Comparison of ENCODE assay signal across 1 cellular context in the genomic region with DNA sequence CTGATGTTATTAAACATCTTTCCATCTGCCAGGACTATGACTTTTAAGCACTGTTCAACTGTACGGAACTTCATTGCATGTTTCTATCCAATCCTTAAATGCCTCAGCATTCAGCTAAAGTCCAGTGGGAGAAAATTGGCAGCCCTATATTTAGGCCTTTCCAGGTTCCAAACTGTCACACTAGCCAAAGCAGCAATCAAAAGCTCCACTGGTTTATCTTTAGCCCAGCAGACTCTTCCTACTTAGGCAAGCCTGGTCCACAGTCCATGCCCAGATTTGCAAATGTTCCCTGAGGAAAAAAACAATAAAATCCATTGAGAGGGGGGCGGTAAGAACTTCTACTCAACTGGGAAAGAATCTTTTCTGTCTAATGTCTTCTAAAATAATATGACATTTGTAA.
TF ChIP-seq lines count a peak whose summit lies in the region.

No MANE protein-coding gene starts in this region.

TF ChIP-seq in HepG2, 621 proteins besides CTCF, POLR2A, EP300 and RAD21 (continued from another document):
- TF ChIP-seq STAG1 (CRISPR knock-in tag; IDR thresholded peaks at IDR 0.05) (no peak), ELF3 (CRISPR knock-in tag; IDR thresholded peaks at IDR 0.05) (no peak), ZNF232 (CRISPR knock-in tag; IDR thresholded peaks at IDR 0.05; ENCODE audit: borderline replicate concordance) (no peak), NR2F1 (CRISPR knock-in tag; IDR thresholded peaks at IDR 0.05) (no peak), PTBP1 (IDR thresholded peaks at IDR 0.05; ENCODE audit: low read depth, low read length, poor library complexity, severe bottlenecking) (no peak)
- TF ChIP-seq, protein P1, sequence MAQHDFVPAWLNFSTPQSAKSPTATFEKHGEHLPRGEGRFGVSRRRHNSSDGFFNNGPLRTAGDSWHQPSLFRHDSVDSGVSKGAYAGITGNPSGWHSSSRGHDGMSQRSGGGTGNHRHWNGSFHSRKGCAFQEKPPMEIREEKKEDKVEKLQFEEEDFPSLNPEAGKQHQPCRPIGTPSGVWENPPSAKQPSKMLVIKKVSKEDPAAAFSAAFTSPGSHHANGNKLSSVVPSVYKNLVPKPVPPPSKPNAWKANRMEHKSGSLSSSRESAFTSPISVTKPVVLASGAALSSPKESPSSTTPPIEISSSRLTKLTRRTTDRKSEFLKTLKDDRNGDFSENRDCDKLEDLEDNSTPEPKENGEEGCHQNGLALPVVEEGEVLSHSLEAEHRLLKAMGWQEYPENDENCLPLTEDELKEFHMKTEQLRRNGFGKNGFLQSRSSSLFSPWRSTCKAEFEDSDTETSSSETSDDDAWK (CRISPR knock-in tag; IDR thresholded peaks at IDR 0.05): no peak
- TF ChIP-seq, protein P2, sequence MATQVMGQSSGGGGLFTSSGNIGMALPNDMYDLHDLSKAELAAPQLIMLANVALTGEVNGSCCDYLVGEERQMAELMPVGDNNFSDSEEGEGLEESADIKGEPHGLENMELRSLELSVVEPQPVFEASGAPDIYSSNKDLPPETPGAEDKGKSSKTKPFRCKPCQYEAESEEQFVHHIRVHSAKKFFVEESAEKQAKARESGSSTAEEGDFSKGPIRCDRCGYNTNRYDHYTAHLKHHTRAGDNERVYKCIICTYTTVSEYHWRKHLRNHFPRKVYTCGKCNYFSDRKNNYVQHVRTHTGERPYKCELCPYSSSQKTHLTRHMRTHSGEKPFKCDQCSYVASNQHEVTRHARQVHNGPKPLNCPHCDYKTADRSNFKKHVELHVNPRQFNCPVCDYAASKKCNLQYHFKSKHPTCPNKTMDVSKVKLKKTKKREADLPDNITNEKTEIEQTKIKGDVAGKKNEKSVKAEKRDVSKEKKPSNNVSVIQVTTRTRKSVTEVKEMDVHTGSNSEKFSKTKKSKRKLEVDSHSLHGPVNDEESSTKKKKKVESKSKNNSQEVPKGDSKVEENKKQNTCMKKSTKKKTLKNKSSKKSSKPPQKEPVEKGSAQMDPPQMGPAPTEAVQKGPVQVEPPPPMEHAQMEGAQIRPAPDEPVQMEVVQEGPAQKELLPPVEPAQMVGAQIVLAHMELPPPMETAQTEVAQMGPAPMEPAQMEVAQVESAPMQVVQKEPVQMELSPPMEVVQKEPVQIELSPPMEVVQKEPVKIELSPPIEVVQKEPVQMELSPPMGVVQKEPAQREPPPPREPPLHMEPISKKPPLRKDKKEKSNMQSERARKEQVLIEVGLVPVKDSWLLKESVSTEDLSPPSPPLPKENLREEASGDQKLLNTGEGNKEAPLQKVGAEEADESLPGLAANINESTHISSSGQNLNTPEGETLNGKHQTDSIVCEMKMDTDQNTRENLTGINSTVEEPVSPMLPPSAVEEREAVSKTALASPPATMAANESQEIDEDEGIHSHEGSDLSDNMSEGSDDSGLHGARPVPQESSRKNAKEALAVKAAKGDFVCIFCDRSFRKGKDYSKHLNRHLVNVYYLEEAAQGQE (IDR thresholded peaks at IDR 0.05; ENCODE audit: borderline replicate concordance in 1 of 2, low read depth in 1 of 2, low read length in 2 of 2): no peak
- TF ChIP-seq, protein P3, sequence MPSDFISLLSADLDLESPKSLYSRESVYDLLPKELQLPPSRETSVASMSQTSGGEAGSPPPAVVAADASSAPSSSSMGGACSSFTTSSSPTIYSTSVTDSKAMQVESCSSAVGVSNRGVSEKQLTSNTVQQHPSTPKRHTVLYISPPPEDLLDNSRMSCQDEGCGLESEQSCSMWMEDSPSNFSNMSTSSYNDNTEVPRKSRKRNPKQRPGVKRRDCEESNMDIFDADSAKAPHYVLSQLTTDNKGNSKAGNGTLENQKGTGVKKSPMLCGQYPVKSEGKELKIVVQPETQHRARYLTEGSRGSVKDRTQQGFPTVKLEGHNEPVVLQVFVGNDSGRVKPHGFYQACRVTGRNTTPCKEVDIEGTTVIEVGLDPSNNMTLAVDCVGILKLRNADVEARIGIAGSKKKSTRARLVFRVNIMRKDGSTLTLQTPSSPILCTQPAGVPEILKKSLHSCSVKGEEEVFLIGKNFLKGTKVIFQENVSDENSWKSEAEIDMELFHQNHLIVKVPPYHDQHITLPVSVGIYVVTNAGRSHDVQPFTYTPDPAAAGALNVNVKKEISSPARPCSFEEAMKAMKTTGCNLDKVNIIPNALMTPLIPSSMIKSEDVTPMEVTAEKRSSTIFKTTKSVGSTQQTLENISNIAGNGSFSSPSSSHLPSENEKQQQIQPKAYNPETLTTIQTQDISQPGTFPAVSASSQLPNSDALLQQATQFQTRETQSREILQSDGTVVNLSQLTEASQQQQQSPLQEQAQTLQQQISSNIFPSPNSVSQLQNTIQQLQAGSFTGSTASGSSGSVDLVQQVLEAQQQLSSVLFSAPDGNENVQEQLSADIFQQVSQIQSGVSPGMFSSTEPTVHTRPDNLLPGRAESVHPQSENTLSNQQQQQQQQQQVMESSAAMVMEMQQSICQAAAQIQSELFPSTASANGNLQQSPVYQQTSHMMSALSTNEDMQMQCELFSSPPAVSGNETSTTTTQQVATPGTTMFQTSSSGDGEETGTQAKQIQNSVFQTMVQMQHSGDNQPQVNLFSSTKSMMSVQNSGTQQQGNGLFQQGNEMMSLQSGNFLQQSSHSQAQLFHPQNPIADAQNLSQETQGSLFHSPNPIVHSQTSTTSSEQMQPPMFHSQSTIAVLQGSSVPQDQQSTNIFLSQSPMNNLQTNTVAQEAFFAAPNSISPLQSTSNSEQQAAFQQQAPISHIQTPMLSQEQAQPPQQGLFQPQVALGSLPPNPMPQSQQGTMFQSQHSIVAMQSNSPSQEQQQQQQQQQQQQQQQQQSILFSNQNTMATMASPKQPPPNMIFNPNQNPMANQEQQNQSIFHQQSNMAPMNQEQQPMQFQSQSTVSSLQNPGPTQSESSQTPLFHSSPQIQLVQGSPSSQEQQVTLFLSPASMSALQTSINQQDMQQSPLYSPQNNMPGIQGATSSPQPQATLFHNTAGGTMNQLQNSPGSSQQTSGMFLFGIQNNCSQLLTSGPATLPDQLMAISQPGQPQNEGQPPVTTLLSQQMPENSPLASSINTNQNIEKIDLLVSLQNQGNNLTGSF (CRISPR knock-in tag; IDR thresholded peaks at IDR 0.05): no peak
- TF ChIP-seq, protein P4, sequence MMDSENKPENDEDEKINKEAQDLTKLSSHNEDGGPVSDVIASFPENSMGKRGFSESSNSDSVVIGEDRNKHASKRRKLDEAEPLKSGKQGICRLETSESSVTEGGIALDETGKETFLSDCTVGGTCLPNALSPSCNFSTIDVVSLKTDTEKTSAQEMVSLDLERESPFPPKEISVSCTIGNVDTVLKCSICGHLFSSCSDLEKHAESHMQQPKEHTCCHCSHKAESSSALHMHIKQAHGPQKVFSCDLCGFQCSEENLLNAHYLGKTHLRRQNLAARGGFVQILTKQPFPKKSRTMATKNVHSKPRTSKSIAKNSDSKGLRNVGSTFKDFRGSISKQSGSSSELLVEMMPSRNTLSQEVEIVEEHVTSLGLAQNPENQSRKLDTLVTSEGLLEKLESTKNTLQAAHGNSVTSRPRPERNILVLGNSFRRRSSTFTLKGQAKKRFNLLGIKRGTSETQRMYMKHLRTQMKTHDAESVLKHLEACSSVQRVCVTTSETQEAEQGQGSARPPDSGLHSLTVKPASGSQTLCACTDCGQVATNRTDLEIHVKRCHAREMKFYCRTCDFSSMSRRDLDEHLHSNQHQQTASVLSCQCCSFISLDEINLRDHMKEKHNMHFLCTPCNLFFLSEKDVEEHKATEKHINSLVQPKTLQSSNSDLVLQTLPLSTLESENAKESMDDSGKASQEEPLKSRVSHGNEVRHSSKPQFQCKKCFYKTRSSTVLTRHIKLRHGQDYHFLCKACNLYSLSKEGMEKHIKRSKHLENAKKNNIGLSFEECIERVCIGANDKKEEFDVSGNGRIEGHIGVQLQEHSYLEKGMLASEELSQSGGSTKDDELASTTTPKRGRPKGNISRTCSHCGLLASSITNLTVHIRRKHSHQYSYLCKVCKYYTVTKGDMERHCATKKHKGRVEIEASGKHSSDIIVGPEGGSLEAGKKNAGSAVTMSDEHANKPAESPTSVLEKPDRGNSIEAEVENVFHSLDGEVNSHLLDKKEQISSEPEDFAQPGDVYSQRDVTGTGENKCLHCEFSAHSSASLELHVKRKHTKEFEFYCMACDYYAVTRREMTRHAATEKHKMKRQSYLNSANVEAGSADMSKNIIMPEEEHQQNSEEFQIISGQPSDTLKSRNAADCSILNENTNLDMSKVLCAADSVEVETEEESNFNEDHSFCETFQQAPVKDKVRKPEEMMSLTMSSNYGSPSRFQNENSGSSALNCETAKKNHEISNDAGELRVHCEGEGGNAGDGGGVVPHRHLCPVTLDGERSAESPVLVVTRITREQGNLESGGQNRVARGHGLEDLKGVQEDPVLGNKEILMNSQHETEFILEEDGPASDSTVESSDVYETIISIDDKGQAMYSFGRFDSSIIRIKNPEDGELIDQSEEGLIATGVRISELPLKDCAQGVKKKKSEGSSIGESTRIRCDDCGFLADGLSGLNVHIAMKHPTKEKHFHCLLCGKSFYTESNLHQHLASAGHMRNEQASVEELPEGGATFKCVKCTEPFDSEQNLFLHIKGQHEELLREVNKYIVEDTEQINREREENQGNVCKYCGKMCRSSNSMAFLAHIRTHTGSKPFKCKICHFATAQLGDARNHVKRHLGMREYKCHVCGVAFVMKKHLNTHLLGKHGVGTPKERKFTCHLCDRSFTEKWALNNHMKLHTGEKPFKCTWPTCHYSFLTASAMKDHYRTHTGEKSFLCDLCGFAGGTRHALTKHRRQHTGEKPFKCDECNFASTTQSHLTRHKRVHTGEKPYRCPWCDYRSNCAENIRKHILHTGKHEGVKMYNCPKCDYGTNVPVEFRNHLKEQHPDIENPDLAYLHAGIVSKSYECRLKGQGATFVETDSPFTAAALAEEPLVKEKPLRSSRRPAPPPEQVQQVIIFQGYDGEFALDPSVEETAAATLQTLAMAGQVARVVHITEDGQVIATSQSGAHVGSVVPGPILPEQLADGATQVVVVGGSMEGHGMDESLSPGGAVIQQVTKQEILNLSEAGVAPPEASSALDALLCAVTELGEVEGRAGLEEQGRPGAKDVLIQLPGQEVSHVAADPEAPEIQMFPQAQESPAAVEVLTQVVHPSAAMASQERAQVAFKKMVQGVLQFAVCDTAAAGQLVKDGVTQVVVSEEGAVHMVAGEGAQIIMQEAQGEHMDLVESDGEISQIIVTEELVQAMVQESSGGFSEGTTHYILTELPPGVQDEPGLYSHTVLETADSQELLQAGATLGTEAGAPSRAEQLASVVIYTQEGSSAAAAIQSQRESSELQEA (CRISPR knock-in tag; IDR thresholded peaks at IDR 0.05; ENCODE audit: not compliant biosample characterization): no peak
- TF ChIP-seq, protein P5, sequence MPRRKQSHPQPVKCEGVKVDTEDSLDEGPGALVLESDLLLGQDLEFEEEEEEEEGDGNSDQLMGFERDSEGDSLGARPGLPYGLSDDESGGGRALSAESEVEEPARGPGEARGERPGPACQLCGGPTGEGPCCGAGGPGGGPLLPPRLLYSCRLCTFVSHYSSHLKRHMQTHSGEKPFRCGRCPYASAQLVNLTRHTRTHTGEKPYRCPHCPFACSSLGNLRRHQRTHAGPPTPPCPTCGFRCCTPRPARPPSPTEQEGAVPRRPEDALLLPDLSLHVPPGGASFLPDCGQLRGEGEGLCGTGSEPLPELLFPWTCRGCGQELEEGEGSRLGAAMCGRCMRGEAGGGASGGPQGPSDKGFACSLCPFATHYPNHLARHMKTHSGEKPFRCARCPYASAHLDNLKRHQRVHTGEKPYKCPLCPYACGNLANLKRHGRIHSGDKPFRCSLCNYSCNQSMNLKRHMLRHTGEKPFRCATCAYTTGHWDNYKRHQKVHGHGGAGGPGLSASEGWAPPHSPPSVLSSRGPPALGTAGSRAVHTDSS (CRISPR knock-in tag; conservative IDR thresholded peaks at IDR 0.05): no peak
